ENCODE assay signal across 8 cellular contexts in genomic region chr12:124837958-124838803, GRCh38. TPM values are rescaled to one million over a fixed set of nuclear protein-coding genes. Genes with fewer than 3 reads are reported as not detected.
A peak's percentile ranks its signal among the peaks of the same experiment; 100 is the strongest.
DNase-seq lines count a peak whose midpoint lies in the region; ATAC-seq and TF ChIP-seq lines count a peak whose summit lies in the region.

No MANE protein-coding gene starts in this region.

- no peak for TF ChIP-seq CTCF in breast epithelium (IDR thresholded peaks at IDR 0.05)
- no peak for TF ChIP-seq CTCF in upper lobe of right lung (IDR thresholded peaks at IDR 0.05)

- H3K27me3 ChIP-seq in breast epithelium (no peaks in the 10 kb centered on the region), upper lobe of right lung (no peaks in the 10 kb centered on the region)

- no peaks in the 10 kb centered on the region for H3K9me3 Mint-ChIP-seq in activated CD8-positive, alpha-beta T cell treated with anti-CD3 and anti-CD28 coated beads, Interleukin-2, amount 10 ng/mL, durations not matched to agents 7 days and 5 days (ENCODE audit: insufficient read depth)

- DNase-seq in Ammon's horn (ENCODE audit: low spot score): peak; percentile 90
- peak; percentile 43 for DNase-seq in NCI-H2107 (lab: John Stamatoyannopoulos, UW)
- DNase-seq in breast epithelium (ENCODE audit: low spot score in 2 of 2): peak; percentile 84 to 90
- peak; percentile 95 for DNase-seq in left lobe of liver (ENCODE audit: low spot score)
- no peak for DNase-seq in upper lobe of right lung
- no peak for DNase-seq in activated CD8-positive, alpha-beta T cell treated with anti-CD3 and anti-CD28 coated beads, Interleukin-2, amount 10 ng/mL, durations not matched to agents 7 days and 5 days
- no peak for DNase-seq in stimulated activated naive CD8-positive, alpha-beta T cell treated with anti-CD3 and anti-CD28 coated beads, Interleukin-15, Interleukin-2, amounts not matched to agents 100 U/mL and 50 U/mL, for 24 hours

- H3K4me3 ChIP-seq in breast epithelium (no peak overlapping the region), upper lobe of right lung (no peak overlapping the region)

- peak overlapping the region; percentile 29 to 79 for H3K27ac ChIP-seq in breast epithelium
- no peak overlapping the region for H3K27ac ChIP-seq in upper lobe of right lung

- H3K4me3 Mint-ChIP-seq in activated CD8-positive, alpha-beta T cell treated with anti-CD3 and anti-CD28 coated beads, Interleukin-2, amount 10 ng/mL, durations not matched to agents 7 days and 5 days: no peak overlapping the region

- POLR2A ChIA-PET in activated CD8-positive, alpha-beta T cell treated with anti-CD3 and anti-CD28 coated beads, Interleukin-2, amount 10 ng/mL, durations not matched to agents 7 days and 5 days (lab: Charles Lee): no interaction called here

- ATAC-seq in left lobe of liver: peak; percentile 79
- ATAC-seq in upper lobe of right lung: peak; percentile 56
- no peak for ATAC-seq in GM19395 (IDR thresholded peaks at IDR 0.05; ENCODE audit: unreplicated experiment)
- no peak for ATAC-seq in activated CD8-positive, alpha-beta T cell treated with anti-CD3 and anti-CD28 coated beads, Interleukin-2, amount 10 ng/mL, durations not matched to agents 7 days and 5 days
- no peak for ATAC-seq in stimulated activated naive CD8-positive, alpha-beta T cell treated with anti-CD3 and anti-CD28 coated beads, Interleukin-15, Interleukin-2, amounts not matched to agents 100 U/mL and 50 U/mL, for 24 hours

- CTCF ChIA-PET in activated CD8-positive, alpha-beta T cell treated with anti-CD3 and anti-CD28 coated beads, Interleukin-2, amount 10 ng/mL, durations not matched to agents 7 days and 5 days (lab: Charles Lee): no interaction called here

- H3K36me3 Mint-ChIP-seq in activated CD8-positive, alpha-beta T cell treated with anti-CD3 and anti-CD28 coated beads, Interleukin-2, amount 10 ng/mL, durations not matched to agents 7 days and 5 days (ENCODE audit: low read depth): no peaks in the 10 kb centered on the region

- intact Hi-C loops in breast epithelium (cut with DNase I; ENCODE audit: low total_unique reads): no loop called here
- intact Hi-C loops in upper lobe of right lung (cut with DNase I): no loop called here

- no peaks in the 10 kb centered on the region for H3K36me3 ChIP-seq in breast epithelium
- H3K36me3 ChIP-seq in upper lobe of right lung: no peaks in the 10 kb centered on the region

- H3K27ac Mint-ChIP-seq in activated CD8-positive, alpha-beta T cell treated with anti-CD3 and anti-CD28 coated beads, Interleukin-2, amount 10 ng/mL, durations not matched to agents 7 days and 5 days: no peak overlapping the region

- H3K9me3 ChIP-seq in breast epithelium: no peaks in the 10 kb centered on the region
- H3K9me3 ChIP-seq in upper lobe of right lung: no peaks in the 10 kb centered on the region

- H3K4me1 ChIP-seq in breast epithelium (no peaks in the 10 kb centered on the region), upper lobe of right lung (no peaks in the 10 kb centered on the region)

- no peaks in the 10 kb centered on the region for H3K27me3 Mint-ChIP-seq in activated CD8-positive, alpha-beta T cell treated with anti-CD3 and anti-CD28 coated beads, Interleukin-2, amount 10 ng/mL, durations not matched to agents 7 days and 5 days (ENCODE audit: low read depth)

- no peak for TF ChIP-seq POLR2A in breast epithelium (IDR thresholded peaks at IDR 0.05)

- peaks cover 2% of the 10 kb centered on the region for H3K4me1 Mint-ChIP-seq in activated CD8-positive, alpha-beta T cell treated with anti-CD3 and anti-CD28 coated beads, Interleukin-2, amount 10 ng/mL, durations not matched to agents 7 days and 5 days (ENCODE audit: low read depth)

RNA-seq across cellular contexts. Expression of gene SCARB1, which starts 25.5 kb away (rescaled TPM):
- total RNA-seq in breast epithelium: 10 to 100 TPM; 18.4 to 61.3 (median 20.2) TPM
- total RNA-seq in left lobe of liver: 170 TPM
- total RNA-seq in upper lobe of right lung: 35.3 TPM
- total RNA-seq in activated CD8-positive, alpha-beta T cell treated with anti-CD3 and anti-CD28 coated beads, Interleukin-2, amount 10 ng/mL, durations not matched to agents 7 days and 5 days: 10 to 100 TPM; 12.5 to 14.6 TPM

Comparison
In these comparisons a context has a peak if more than half of its experiments do, and no peak if none do; other contexts are left out.
1. DNase-seq: peak in Ammon's horn (single experiment), NCI-H2107 (single experiment), breast epithelium (2 of 2) and left lobe of liver (single experiment); none in upper lobe of right lung (single experiment), activated CD8-positive, alpha-beta T cell treated with anti-CD3 and anti-CD28 coated beads, Interleukin-2, amount 10 ng/mL, durations not matched to agents 7 days and 5 days (single experiment) and stimulated activated naive CD8-positive, alpha-beta T cell treated with anti-CD3 and anti-CD28 coated beads, Interleukin-15, Interleukin-2, amounts not matched to agents 100 U/mL and 50 U/mL, for 24 hours (single experiment).
2. ATAC-seq: peak in left lobe of liver (single experiment) and upper lobe of right lung (single experiment); none in GM19395 (single experiment), activated CD8-positive, alpha-beta T cell treated with anti-CD3 and anti-CD28 coated beads, Interleukin-2, amount 10 ng/mL, durations not matched to agents 7 days and 5 days (single experiment) and stimulated activated naive CD8-positive, alpha-beta T cell treated with anti-CD3 and anti-CD28 coated beads, Interleukin-15, Interleukin-2, amounts not matched to agents 100 U/mL and 50 U/mL, for 24 hours (single experiment).